In the genomic region with DNA sequence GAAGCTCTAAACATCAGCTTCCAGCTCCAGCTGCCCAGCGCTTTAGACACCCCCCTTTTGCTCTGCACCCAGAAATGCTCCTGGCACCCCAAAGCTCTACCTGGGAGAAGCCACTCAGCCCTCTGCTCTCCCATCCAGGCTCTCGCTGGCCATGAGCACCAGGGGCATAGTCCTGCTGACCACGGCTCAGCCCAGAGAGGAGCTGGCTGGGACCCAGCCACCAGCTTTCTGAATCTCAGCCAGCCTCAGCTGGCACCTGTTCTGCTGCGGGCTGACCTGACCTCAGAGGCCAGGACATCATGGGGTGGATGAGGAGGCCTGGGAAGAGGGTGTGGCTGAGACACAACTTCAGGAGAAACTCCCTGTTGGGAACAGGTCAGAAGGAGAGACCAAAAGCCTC, we compare ENCODE assay signal across 2 cellular contexts.
TF ChIP-seq lines count a peak whose summit lies in the region.

No MANE protein-coding gene starts in this region.

TF ChIP-seq in liver, 16 proteins besides CTCF, POLR2A, EP300 and RAD21 (continued from another document):
- TF ChIP-seq, protein P1, sequence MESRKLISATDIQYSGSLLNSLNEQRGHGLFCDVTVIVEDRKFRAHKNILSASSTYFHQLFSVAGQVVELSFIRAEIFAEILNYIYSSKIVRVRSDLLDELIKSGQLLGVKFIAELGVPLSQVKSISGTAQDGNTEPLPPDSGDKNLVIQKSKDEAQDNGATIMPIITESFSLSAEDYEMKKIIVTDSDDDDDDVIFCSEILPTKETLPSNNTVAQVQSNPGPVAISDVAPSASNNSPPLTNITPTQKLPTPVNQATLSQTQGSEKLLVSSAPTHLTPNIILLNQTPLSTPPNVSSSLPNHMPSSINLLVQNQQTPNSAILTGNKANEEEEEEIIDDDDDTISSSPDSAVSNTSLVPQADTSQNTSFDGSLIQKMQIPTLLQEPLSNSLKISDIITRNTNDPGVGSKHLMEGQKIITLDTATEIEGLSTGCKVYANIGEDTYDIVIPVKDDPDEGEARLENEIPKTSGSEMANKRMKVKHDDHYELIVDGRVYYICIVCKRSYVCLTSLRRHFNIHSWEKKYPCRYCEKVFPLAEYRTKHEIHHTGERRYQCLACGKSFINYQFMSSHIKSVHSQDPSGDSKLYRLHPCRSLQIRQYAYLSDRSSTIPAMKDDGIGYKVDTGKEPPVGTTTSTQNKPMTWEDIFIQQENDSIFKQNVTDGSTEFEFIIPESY (IDR thresholded peaks at IDR 0.05) = no peak
- no peak for TF ChIP-seq HNF4G (IDR thresholded peaks at IDR 0.05)
- peak; percentile 56 to 64 for TF ChIP-seq HNF4A (conservative IDR thresholded peaks at IDR 0.05)
- peak; percentile 45 to 59 for TF ChIP-seq RXRA (IDR thresholded peaks at IDR 0.05)
- TF ChIP-seq SP1 (IDR thresholded peaks at IDR 0.05) = no peak
TF ChIP-seq in liver: peak in this region for 2.

TF ChIP-seq in HepG2, 621 proteins besides CTCF, POLR2A, EP300 and RAD21 (continued from another document):
- no peak for TF ChIP-seq ZNF816 (CRISPR knock-in tag; IDR thresholded peaks at IDR 0.05; ENCODE audit: borderline replicate concordance)
- no peak for TF ChIP-seq ZNF282 (IDR thresholded peaks at IDR 0.05; ENCODE audit: partially characterized antibody)
- TF ChIP-seq, protein P2, sequence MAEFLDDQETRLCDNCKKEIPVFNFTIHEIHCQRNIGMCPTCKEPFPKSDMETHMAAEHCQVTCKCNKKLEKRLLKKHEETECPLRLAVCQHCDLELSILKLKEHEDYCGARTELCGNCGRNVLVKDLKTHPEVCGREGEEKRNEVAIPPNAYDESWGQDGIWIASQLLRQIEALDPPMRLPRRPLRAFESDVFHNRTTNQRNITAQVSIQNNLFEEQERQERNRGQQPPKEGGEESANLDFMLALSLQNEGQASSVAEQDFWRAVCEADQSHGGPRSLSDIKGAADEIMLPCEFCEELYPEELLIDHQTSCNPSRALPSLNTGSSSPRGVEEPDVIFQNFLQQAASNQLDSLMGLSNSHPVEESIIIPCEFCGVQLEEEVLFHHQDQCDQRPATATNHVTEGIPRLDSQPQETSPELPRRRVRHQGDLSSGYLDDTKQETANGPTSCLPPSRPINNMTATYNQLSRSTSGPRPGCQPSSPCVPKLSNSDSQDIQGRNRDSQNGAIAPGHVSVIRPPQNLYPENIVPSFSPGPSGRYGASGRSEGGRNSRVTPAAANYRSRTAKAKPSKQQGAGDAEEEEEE (CRISPR knock-in tag; IDR thresholded peaks at IDR 0.05; ENCODE audit: borderline replicate concordance) = no peak
- no peak for TF ChIP-seq ZFP37 (CRISPR knock-in tag; IDR thresholded peaks at IDR 0.05; ENCODE audit: borderline replicate concordance)
- no peak for TF ChIP-seq ZNF709 (CRISPR knock-in tag; IDR thresholded peaks at IDR 0.05)
- TF ChIP-seq, protein P3, sequence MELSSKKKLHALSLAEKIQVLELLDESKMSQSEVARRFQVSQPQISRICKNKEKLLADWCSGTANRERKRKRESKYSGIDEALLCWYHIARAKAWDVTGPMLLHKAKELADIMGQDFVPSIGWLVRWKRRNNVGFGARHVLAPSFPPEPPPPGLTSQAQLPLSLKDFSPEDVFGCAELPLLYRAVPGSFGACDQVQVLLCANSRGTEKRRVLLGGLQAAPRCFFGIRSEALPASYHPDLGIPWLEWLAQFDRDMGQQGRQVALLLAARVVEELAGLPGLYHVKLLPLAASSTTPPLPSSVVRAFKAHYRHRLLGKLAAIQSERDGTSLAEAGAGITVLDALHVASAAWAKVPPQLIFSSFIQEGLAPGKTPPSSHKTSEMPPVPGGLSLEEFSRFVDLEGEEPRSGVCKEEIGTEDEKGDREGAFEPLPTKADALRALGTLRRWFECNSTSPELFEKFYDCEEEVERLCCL (CRISPR knock-in tag; IDR thresholded peaks at IDR 0.05; ENCODE audit: borderline replicate concordance) = no peak
- TF ChIP-seq, protein P4, sequence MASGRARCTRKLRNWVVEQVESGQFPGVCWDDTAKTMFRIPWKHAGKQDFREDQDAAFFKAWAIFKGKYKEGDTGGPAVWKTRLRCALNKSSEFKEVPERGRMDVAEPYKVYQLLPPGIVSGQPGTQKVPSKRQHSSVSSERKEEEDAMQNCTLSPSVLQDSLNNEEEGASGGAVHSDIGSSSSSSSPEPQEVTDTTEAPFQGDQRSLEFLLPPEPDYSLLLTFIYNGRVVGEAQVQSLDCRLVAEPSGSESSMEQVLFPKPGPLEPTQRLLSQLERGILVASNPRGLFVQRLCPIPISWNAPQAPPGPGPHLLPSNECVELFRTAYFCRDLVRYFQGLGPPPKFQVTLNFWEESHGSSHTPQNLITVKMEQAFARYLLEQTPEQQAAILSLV (CRISPR knock-in tag; IDR thresholded peaks at IDR 0.05; ENCODE audit: borderline replicate concordance) = no peak
- no peak for TF ChIP-seq GATAD2A (CRISPR knock-in tag; IDR thresholded peaks at IDR 0.05)
- TF ChIP-seq SRF (IDR thresholded peaks at IDR 0.05; ENCODE audit: low read depth, low read length) = no peak
- no peak for TF ChIP-seq RORA (CRISPR knock-in tag; IDR thresholded peaks at IDR 0.05)
TF ChIP-seq in HepG2: peak in this region for 0.
